19 cellular contexts compared by ENCODE assay signal in genomic region chr2:43475922-43476321, GRCh38.
"Had no signal": no experiment of that assay in that cellular context is flagged by ENCODE, and none has a peak within 500 bp of the region (broad histone marks: within the 10 kb centered on the region; RNA-seq: fewer than 3 reads in every experiment).

No MANE protein-coding gene starts in this region.

- H3K27ac ChIP-seq: dorsolateral prefrontal cortex, heart left ventricle, pancreas, suprapubic skin, thyroid gland, upper lobe of right lung had no signal

- ATAC-seq: esophagus mucosa; left colon; naive thymus-derived CD8-positive, alpha-beta T cell; pancreas; stimulated activated naive CD8-positive, alpha-beta T cell treated with anti-CD3 and anti-CD28 coated beads, Interleukin-15, Interleukin-2, amounts not matched to agents 100 U/mL and 50 U/mL, for 24 hours; upper lobe of right lung had no signal

- H3K27me3 ChIP-seq: dorsolateral prefrontal cortex, heart left ventricle, pancreas, suprapubic skin, thyroid gland, upper lobe of right lung had no signal

- H3K4me3 ChIP-seq: dorsolateral prefrontal cortex, heart left ventricle, pancreas, suprapubic skin, thyroid gland, upper lobe of right lung had no signal

- DNase-seq: central memory CD4-positive, alpha-beta T cell; cortex of kidney; dorsolateral prefrontal cortex; effector CD8-positive, alpha-beta T cell; heart left ventricle; hippocampal formation; left colon; mesendoderm; naive thymus-derived CD8-positive, alpha-beta T cell; nucleus accumbens; pancreas; retina; small intestine; stimulated activated CD4-positive, alpha-beta T cell treated with anti-CD3 and anti-CD28 coated beads, Interleukin-2, amount 100 ng/mL, for 48 hours; stimulated activated naive CD8-positive, alpha-beta T cell treated with anti-CD3 and anti-CD28 coated beads, Interleukin-15, Interleukin-2, amounts not matched to agents 100 U/mL and 50 U/mL, for 24 hours; thyroid gland; upper lobe of right lung had no signal

- H3K36me3 ChIP-seq: pancreas, thyroid gland, upper lobe of right lung had no signal

- H3K4me1 ChIP-seq: pancreas, suprapubic skin, upper lobe of right lung had no signal

- H3K9me3 ChIP-seq: heart left ventricle, pancreas, suprapubic skin, thyroid gland, upper lobe of right lung had no signal
